16 cellular contexts compared by ENCODE assay signal in genomic region chr11:2681408-2682145, GRCh38. TPM values are rescaled to one million over a fixed set of nuclear protein-coding genes. Genes with fewer than 3 reads are reported as not detected.
A peak's percentile ranks its signal among the peaks of the same experiment; 100 is the strongest.
DNase-seq lines count a peak whose midpoint lies in the region; ATAC-seq and TF ChIP-seq lines count a peak whose summit lies in the region.
"Had no signal": no experiment of that assay in that cellular context is flagged by ENCODE, and none has a peak within 500 bp of the region (broad histone marks: within the 10 kb centered on the region; RNA-seq: fewer than 3 reads in every experiment).

No MANE protein-coding gene starts in this region.

- H3K9me3 ChIP-seq in Peyer's patch: no peaks in the 10 kb centered on the region
- no peaks in the 10 kb centered on the region for H3K9me3 ChIP-seq in HAP-1
- no peaks in the 10 kb centered on the region for H3K9me3 ChIP-seq in right cardiac atrium (ENCODE audit: control insufficient read depth, low read length)
- H3K9me3 ChIP-seq: uterus had no signal

- H3K9me3 Mint-ChIP-seq in natural killer cell (no peaks in the 10 kb centered on the region), memory B cell (no peaks in the 10 kb centered on the region)
- no peaks in the 10 kb centered on the region for H3K9me3 Mint-ChIP-seq in natural killer cell treated with Interleukin-12 subunit alpha and Interleukin-12 subunit beta and Interleukin-15 and Interleukin-18, amount 100 ng/mL, for 72 hours
- H3K9me3 Mint-ChIP-seq: activated CD8-positive, alpha-beta T cell treated with anti-CD3 and anti-CD28 coated beads for 36 hours had no signal

- no peak overlapping the region for H3K4me3 ChIP-seq in Peyer's patch
- H3K4me3 ChIP-seq in HAP-1: no peak overlapping the region
- H3K4me3 ChIP-seq in right cardiac atrium (ENCODE audit: low read length): no peak overlapping the region
- H3K4me3 ChIP-seq: SK-N-MC, uterus had no signal

- ATAC-seq in natural killer cell (no peak), memory B cell (ENCODE audit: low read depth) (peak; percentile 46), right cardiac atrium (no peak)
- ATAC-seq in natural killer cell treated with Interleukin-12 subunit alpha and Interleukin-12 subunit beta and Interleukin-15 and Interleukin-18, amount 100 ng/mL, for 72 hours: no peak
- ATAC-seq: activated CD8-positive, alpha-beta T cell treated with anti-CD3 and anti-CD28 coated beads for 36 hours had no signal

- H3K4me1 ChIP-seq in Peyer's patch (no peaks in the 10 kb centered on the region), HAP-1 (no peaks in the 10 kb centered on the region), right cardiac atrium (ENCODE audit: control insufficient read depth, insufficient read depth, low read length) (no peaks in the 10 kb centered on the region)

- 78% methylated on average over 5 of the region's 5 CpGs for WGBS in right cardiac atrium

- H3K27ac Mint-ChIP-seq in natural killer cell: no peak overlapping the region
- H3K27ac Mint-ChIP-seq in natural killer cell treated with Interleukin-12 subunit alpha and Interleukin-12 subunit beta and Interleukin-15 and Interleukin-18, amount 100 ng/mL, for 72 hours: no peak overlapping the region
- peak overlapping the region; percentile 73 for H3K27ac Mint-ChIP-seq in memory B cell
- H3K27ac Mint-ChIP-seq: activated CD8-positive, alpha-beta T cell treated with anti-CD3 and anti-CD28 coated beads for 36 hours; progenitor cell of endocrine pancreas had no signal

- no peak for TF ChIP-seq CTCF in natural killer cell (IDR thresholded peaks at IDR 0.05)
- no peak for TF ChIP-seq CTCF in Peyer's patch (IDR thresholded peaks at IDR 0.05)

- TF ChIP-seq POLR2A in Peyer's patch (IDR thresholded peaks at IDR 0.05): no peak

- H3K27me3 Mint-ChIP-seq in natural killer cell (ENCODE audit: low read depth in 2 of 2) (no peaks in the 10 kb centered on the region), memory B cell (no peaks in the 10 kb centered on the region)
- no peaks in the 10 kb centered on the region for H3K27me3 Mint-ChIP-seq in natural killer cell treated with Interleukin-12 subunit alpha and Interleukin-12 subunit beta and Interleukin-15 and Interleukin-18, amount 100 ng/mL, for 72 hours
- H3K27me3 Mint-ChIP-seq: activated CD8-positive, alpha-beta T cell treated with anti-CD3 and anti-CD28 coated beads for 36 hours; progenitor cell of endocrine pancreas had no signal

- in situ Hi-C loops in HAP-1 (cut with MboI; ENCODE audit: low sequenced_read_pairs): no loop called here

- H3K4me3 Mint-ChIP-seq in natural killer cell (no peak overlapping the region), memory B cell (no peak overlapping the region)
- H3K4me3 Mint-ChIP-seq in natural killer cell treated with Interleukin-12 subunit alpha and Interleukin-12 subunit beta and Interleukin-15 and Interleukin-18, amount 100 ng/mL, for 72 hours: no peak overlapping the region
- H3K4me3 Mint-ChIP-seq: activated CD8-positive, alpha-beta T cell treated with anti-CD3 and anti-CD28 coated beads for 36 hours had no signal

- DNase-seq in natural killer cell: peak; percentile 6
- DNase-seq in natural killer cell treated with Interleukin-12 subunit alpha and Interleukin-12 subunit beta and Interleukin-15 and Interleukin-18, amount 100 ng/mL, for 72 hours (ENCODE audit: low spot score): no peak
- peak in 2 of 3 donors; percentile 20 to 30 for DNase-seq in Peyer's patch
- no peak for DNase-seq in memory B cell (ENCODE audit: low spot score in 2 of 2)
- no peak for DNase-seq in HAP-1 (ENCODE audit: low spot score in 2 of 2)
- no peak for DNase-seq in right cardiac atrium
- DNase-seq in hepatic stellate cell (ENCODE audit: low spot score): no peak
- no peak for DNase-seq in NCI-H446 (lab: John Stamatoyannopoulos, UW)
- DNase-seq: activated CD8-positive, alpha-beta T cell treated with anti-CD3 and anti-CD28 coated beads for 36 hours; amygdala; NCI-H187; NCI-H345; NK-92 treated with Interleukin-12 subunit alpha and Interleukin-12 subunit beta, amount 100 ng/mL, for 24 hours had no signal

- H3K27me3 ChIP-seq in Peyer's patch: no peaks in the 10 kb centered on the region
- no peaks in the 10 kb centered on the region for H3K27me3 ChIP-seq in HAP-1 (ENCODE audit: low read depth)
- H3K27me3 ChIP-seq in right cardiac atrium (ENCODE audit: control insufficient read depth, insufficient read depth): no peaks in the 10 kb centered on the region
- H3K27me3 ChIP-seq: uterus had no signal

- H3K36me3 ChIP-seq in Peyer's patch: peaks cover 0 to 8% (median 0%) of the 10 kb centered on the region in 3 donors
- no peaks in the 10 kb centered on the region for H3K36me3 ChIP-seq in HAP-1 (replicated peaks)
- H3K36me3 ChIP-seq: uterus had no signal

- H3K36me3 Mint-ChIP-seq in natural killer cell: no peaks in the 10 kb centered on the region
- no peaks in the 10 kb centered on the region for H3K36me3 Mint-ChIP-seq in natural killer cell treated with Interleukin-12 subunit alpha and Interleukin-12 subunit beta and Interleukin-15 and Interleukin-18, amount 100 ng/mL, for 72 hours
- H3K36me3 Mint-ChIP-seq in memory B cell: peaks cover 9% of the 10 kb centered on the region

- H3K27ac ChIP-seq in Peyer's patch (no peak overlapping the region), right cardiac atrium (ENCODE audit: low read length) (no peak overlapping the region)
- H3K27ac ChIP-seq: SK-N-MC, uterus had no signal

- H3K4me1 Mint-ChIP-seq in natural killer cell (no peaks in the 10 kb centered on the region), memory B cell (peaks cover 20% of the 10 kb centered on the region)
- no peaks in the 10 kb centered on the region for H3K4me1 Mint-ChIP-seq in natural killer cell treated with Interleukin-12 subunit alpha and Interleukin-12 subunit beta and Interleukin-15 and Interleukin-18, amount 100 ng/mL, for 72 hours (ENCODE audit: low read depth in 2 of 2)

- intact Hi-C loops in natural killer cell (cut with micrococcal nuclease): no loop called here
- intact Hi-C loops in right cardiac atrium (cut with DNase I): no loop called here

RNA-seq across cellular contexts. Expression of gene KCNQ1OT1, which starts 18.2 kb away (rescaled TPM):
- under 1 TPM; 0.72 to 0.78 (median 0.75) TPM for total RNA-seq in natural killer cell
- total RNA-seq in natural killer cell treated with Interleukin-12 subunit alpha and Interleukin-12 subunit beta and Interleukin-15 and Interleukin-18, amount 100 ng/mL, for 72 hours: 1 to 10 TPM in 1 of 2 donors, under 1 TPM in 1; 0.52 to 1.1 TPM
- 1 to 10 TPM; 3.2 to 6.2 (median 4.5) TPM for total RNA-seq in Peyer's patch
- under 1 TPM; 0.51 to 0.78 (median 0.55) TPM for total RNA-seq in right cardiac atrium
- 0.41 TPM for polyA plus RNA-seq in right cardiac atrium

Comparison
In these comparisons a context has a peak if more than half of its experiments do, and no peak if none do; other contexts are left out.
1. DNase-seq: peak in natural killer cell (single experiment) and Peyer's patch (2 of 3); none in natural killer cell treated with Interleukin-12 subunit alpha and Interleukin-12 subunit beta and Interleukin-15 and Interleukin-18, amount 100 ng/mL, for 72 hours (single experiment), memory B cell (0 of 2), HAP-1 (0 of 2), right cardiac atrium (0 of 3), hepatic stellate cell (single experiment) and NCI-H446 (0 of 2).